Comparison of ENCODE assay signal across 1 cellular context in the genomic region with DNA sequence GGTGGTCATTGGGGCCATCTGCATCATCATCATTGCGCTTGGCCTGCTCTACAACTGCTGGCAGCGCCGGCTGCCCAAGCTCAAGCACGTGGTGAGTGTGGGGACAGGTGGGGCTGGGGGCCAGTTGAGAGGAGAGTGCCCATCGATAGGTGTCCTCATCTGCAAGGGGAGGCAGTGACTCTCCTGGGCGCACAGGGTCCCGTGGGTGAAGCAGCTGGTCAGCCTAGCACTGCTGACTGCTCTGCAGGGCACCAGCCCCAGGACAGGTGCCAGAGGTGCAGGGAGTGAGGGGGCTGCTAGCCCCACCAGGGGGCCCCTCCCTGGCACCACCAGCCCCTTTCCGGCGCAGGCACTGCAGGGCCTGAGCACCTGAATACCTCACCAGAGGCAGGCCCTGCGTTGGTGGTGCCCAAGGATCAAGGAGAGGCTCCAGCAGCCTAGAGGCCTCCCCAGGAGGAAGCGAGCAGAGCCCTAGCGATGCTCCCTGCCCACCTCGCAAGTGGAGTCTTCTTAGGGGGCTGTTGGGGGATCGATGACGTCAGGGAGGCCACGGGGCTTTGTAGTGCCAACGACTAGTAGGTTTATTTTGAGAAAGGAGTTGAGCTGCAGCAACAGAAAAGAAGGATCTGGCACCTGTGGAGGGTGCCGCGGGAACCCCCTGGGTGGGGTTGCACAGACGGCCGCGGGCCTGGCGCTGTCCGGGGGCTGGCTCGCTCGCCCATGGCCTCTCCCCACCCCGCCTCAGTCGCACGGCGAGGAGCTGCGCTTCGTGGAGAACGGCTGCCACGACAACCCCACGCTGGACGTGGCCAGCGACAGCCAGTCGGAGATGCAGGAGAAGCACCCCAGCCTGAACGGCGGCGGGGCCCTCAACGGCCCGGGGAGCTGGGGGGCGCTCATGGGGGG.
TF ChIP-seq lines count a peak whose summit lies in the region.

No MANE protein-coding gene starts in this region.

TF ChIP-seq in endothelial cell of umbilical vein, 7 proteins besides CTCF, POLR2A, EP300 and RAD21 (continued from another document):
- TF ChIP-seq, protein P1, sequence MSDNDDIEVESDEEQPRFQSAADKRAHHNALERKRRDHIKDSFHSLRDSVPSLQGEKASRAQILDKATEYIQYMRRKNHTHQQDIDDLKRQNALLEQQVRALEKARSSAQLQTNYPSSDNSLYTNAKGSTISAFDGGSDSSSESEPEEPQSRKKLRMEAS (IDR thresholded peaks at IDR 0.05; ENCODE audit: insufficient read depth, insufficient read length), result no peak
- TF ChIP-seq MYC (IDR thresholded peaks at IDR 0.05; ENCODE audit: low read depth, low read length), result no peak
TF ChIP-seq in endothelial cell of umbilical vein: peak in this region for 0.
